In the genomic region with DNA sequence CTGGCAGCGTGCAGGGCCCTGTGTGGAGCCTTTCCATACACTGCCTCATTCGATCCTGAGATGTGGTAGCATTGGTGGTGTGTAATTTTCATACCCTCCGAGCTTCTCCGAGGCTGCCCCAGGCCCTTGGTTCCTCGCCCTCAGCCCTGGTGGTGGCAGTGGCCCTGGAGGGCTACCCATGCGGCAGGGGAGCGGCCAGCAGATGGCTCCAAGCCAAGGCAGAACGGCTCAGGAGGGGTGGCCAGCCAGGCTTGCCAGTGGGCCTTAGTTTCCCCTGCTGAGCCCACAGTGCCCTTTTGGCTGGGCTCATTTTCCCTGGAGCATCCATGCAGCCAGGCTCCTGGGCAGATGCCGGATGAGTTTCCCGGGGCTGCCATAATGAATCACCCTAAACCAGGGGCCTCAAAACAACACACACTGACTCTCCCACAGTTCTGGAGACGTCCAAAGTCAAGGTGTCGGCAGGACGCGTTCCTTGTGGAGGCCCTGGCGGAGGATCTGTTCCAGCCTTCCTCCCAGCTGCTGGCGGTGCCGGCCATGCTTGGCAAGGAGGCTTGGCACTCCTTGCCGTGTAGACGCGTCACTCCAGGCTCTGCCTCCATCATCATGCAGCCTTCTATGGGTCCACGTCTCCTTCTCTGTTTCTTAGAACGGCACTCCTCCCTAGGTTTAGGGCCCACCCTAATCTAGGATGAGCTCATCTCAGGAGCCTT, we compare ENCODE assay signal across 15 cellular contexts.
"Had no signal": no experiment of that assay in that cellular context is flagged by ENCODE, and none has a peak within 500 bp of the region (broad histone marks: within the 10 kb centered on the region; RNA-seq: fewer than 3 reads in every experiment).

No MANE protein-coding gene starts in this region.

- H3K36me3 ChIP-seq: cardiac muscle cell, tibial nerve, vagina had no signal

- H3K27me3 ChIP-seq: cardiac muscle cell, hepatocyte, tibial nerve, vagina had no signal

- DNase-seq: activated CD4-positive, alpha-beta memory T cell treated with anti-CD3 and anti-CD28 coated beads for 36 hours; activated CD8-positive, alpha-beta memory T cell treated with anti-CD3 and anti-CD28 coated beads, Interleukin-2, amount 10 ng/mL, durations not matched to agents 7 days and 5 days; activated naive CD4-positive, alpha-beta T cell treated with anti-CD3 and anti-CD28 coated beads for 36 hours; activated T-cell treated with anti-CD3 and anti-CD28 coated beads, Interleukin-2, amount 50 U/mL, for 1 hour; islet precursor cell; retina; stimulated activated CD4-positive, alpha-beta T cell treated with anti-CD3 and anti-CD28 coated beads, Interleukin-2, amount 100 ng/mL, for 48 hours; stimulated activated naive CD4-positive, alpha-beta T cell had no signal

- H3K27ac ChIP-seq: cardiac muscle cell, hepatocyte, tibial nerve, vagina had no signal

- H3K27me3 Mint-ChIP-seq: activated CD4-positive, alpha-beta memory T cell treated with anti-CD3 and anti-CD28 coated beads for 36 hours; activated CD8-positive, alpha-beta memory T cell treated with anti-CD3 and anti-CD28 coated beads, Interleukin-2, amount 10 ng/mL, durations not matched to agents 7 days and 5 days had no signal

- H3K9me3 Mint-ChIP-seq: activated CD4-positive, alpha-beta memory T cell treated with anti-CD3 and anti-CD28 coated beads for 36 hours; activated naive CD4-positive, alpha-beta T cell treated with anti-CD3 and anti-CD28 coated beads for 36 hours; activated T-helper 2 cell treated with anti-CD3 and anti-CD28 coated beads, Interferon-gamma antibody, Interleukin-2, Interleukin-4, amounts not matched to agents 10 μg/mL and 5 μg/mL and 100 μg/mL, durations not matched to agents 14 hours and 24 hours and 36 hours had no signal

- H3K9me3 ChIP-seq: tibial nerve, vagina had no signal

- H3K4me3 ChIP-seq: cardiac muscle cell, hepatocyte, tibial nerve, vagina had no signal

- H3K36me3 Mint-ChIP-seq: activated CD4-positive, alpha-beta memory T cell treated with anti-CD3 and anti-CD28 coated beads for 36 hours; activated CD8-positive, alpha-beta memory T cell treated with anti-CD3 and anti-CD28 coated beads, Interleukin-2, amount 10 ng/mL, durations not matched to agents 7 days and 5 days had no signal

- H3K4me3 Mint-ChIP-seq: activated CD4-positive, alpha-beta memory T cell treated with anti-CD3 and anti-CD28 coated beads for 36 hours; activated CD8-positive, alpha-beta memory T cell treated with anti-CD3 and anti-CD28 coated beads, Interleukin-2, amount 10 ng/mL, durations not matched to agents 7 days and 5 days; activated naive CD4-positive, alpha-beta T cell treated with anti-CD3 and anti-CD28 coated beads for 36 hours had no signal

- ATAC-seq: activated CD8-positive, alpha-beta memory T cell treated with anti-CD3 and anti-CD28 coated beads, Interleukin-2, amount 10 ng/mL, durations not matched to agents 7 days and 5 days; esophagus mucosa; left lobe of liver had no signal

- H3K27ac Mint-ChIP-seq: activated CD4-positive, alpha-beta memory T cell treated with anti-CD3 and anti-CD28 coated beads for 36 hours; activated CD8-positive, alpha-beta memory T cell treated with anti-CD3 and anti-CD28 coated beads, Interleukin-2, amount 10 ng/mL, durations not matched to agents 7 days and 5 days; activated naive CD4-positive, alpha-beta T cell treated with anti-CD3 and anti-CD28 coated beads for 36 hours; activated T-helper 2 cell treated with anti-CD3 and anti-CD28 coated beads, Interferon-gamma antibody, Interleukin-2, Interleukin-4, amounts not matched to agents 10 μg/mL and 5 μg/mL and 100 μg/mL, durations not matched to agents 14 hours and 24 hours and 36 hours had no signal
